Comparison of ENCODE assay signal across 10 cellular contexts in the genomic region with DNA sequence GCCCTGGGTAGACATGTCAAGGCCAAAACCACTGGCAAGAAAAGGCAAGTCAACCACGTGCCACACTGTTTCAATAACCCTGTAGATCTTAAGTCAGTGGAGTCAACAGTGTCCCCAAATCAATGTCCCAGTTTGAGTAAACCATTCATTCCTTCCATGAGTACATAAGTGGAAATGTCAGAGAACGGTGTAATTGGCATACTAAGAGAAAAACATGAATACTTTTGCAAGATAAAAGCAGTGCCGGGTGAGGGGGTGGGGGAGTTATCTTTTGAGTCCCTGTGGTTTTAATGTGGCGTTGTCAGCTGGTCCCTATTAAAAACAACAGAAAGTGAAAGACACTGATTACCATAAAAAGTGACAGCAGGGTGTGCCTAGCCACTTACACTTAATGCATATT. TPM values are rescaled to one million over a fixed set of nuclear protein-coding genes. Genes with fewer than 3 reads are reported as not detected.
DNase-seq lines count a peak whose midpoint lies in the region; ATAC-seq and TF ChIP-seq lines count a peak whose summit lies in the region.
"Had no signal": no experiment of that assay in that cellular context is flagged by ENCODE, and none has a peak within 500 bp of the region (broad histone marks: within the 10 kb centered on the region; RNA-seq: fewer than 3 reads in every experiment).

No MANE protein-coding gene starts in this region.

- H3K4me3 Mint-ChIP-seq in activated T-cell treated with anti-CD3 and anti-CD28 coated beads, Interleukin-2, amount 50 U/mL, for 4 hours: peak overlapping the region; percentile 52

- no peak for TF ChIP-seq POLR2A in tibial nerve (IDR thresholded peaks at IDR 0.05)

- TF ChIP-seq CTCF in tibial nerve (IDR thresholded peaks at IDR 0.05): no peak

- peaks cover 26% of the 10 kb centered on the region for H3K36me3 Mint-ChIP-seq in activated T-cell treated with anti-CD3 and anti-CD28 coated beads, Interleukin-2, amount 50 U/mL, for 4 hours (ENCODE audit: insufficient read depth)

- no peak overlapping the region for H3K4me3 ChIP-seq in tibial nerve

- peaks cover 0 to 20% (median 0%) of the 10 kb centered on the region in 3 donors for H3K36me3 ChIP-seq in tibial nerve

- no peaks in the 10 kb centered on the region for H3K27me3 ChIP-seq in tibial nerve

- H3K9me3 Mint-ChIP-seq in activated T-cell treated with anti-CD3 and anti-CD28 coated beads, Interleukin-2, amount 50 U/mL, for 4 hours: no peaks in the 10 kb centered on the region

- no peaks in the 10 kb centered on the region for H3K9me3 ChIP-seq in tibial nerve

- 36 to 49% methylated on average over 4 of the region's 4 CpGs for WGBS in tibial nerve, 2 donors

- H3K4me1 Mint-ChIP-seq in activated T-cell treated with anti-CD3 and anti-CD28 coated beads, Interleukin-2, amount 50 U/mL, for 4 hours (ENCODE audit: low read depth): peaks cover 30% of the 10 kb centered on the region

- DNase-seq in activated T-cell treated with anti-CD3 and anti-CD28 coated beads, Interleukin-2, amount 50 U/mL, for 4 hours: peak; percentile 47
- DNase-seq in stimulated activated CD4-positive, alpha-beta T cell treated with anti-CD3 and anti-CD28 coated beads, TNF-alpha, amount 100 ng/mL, for 4 hours (ENCODE audit: low read depth in 3 of 3): peak in 2 of 3 experiments; percentile 37 to 45
- DNase-seq in iPS-NIHi11 (ENCODE audit: low spot score): no peak
- no peak for DNase-seq in NCI-H2171 treated with DMSO at 0.1 percent for 48 hours (lab: John Stamatoyannopoulos, UW)
- DNase-seq in NCI-H774 (lab: John Stamatoyannopoulos, UW): no peak
- DNase-seq in tibial nerve (ENCODE audit: low spot score in 2 of 2): no peak
- DNase-seq: caudate nucleus, NCI-H510A had no signal

- H3K4me1 ChIP-seq in tibial nerve: peaks cover 0 to 10% (median 0%) of the 10 kb centered on the region in 4 donors

- ATAC-seq in GM19043 (IDR thresholded peaks at IDR 0.05; ENCODE audit: low read depth, unreplicated experiment): peak; percentile 61
- ATAC-seq in HG03103 (IDR thresholded peaks at IDR 0.05; ENCODE audit: low read depth, unreplicated experiment): peak; percentile 61
- ATAC-seq in activated T-cell treated with anti-CD3 and anti-CD28 coated beads, Interleukin-2, amount 50 U/mL, for 4 hours: peak; percentile 95 to 97

- no peaks in the 10 kb centered on the region for H3K27me3 Mint-ChIP-seq in activated T-cell treated with anti-CD3 and anti-CD28 coated beads, Interleukin-2, amount 50 U/mL, for 4 hours (ENCODE audit: low read depth)

- H3K27ac ChIP-seq in tibial nerve: no peak overlapping the region

- TF ChIP-seq EP300 in tibial nerve (IDR thresholded peaks at IDR 0.05): no peak

RNA-seq across cellular contexts. Expression of a gene that starts 37.8 kb away (rescaled TPM):
- total RNA-seq in activated T-cell treated with anti-CD3 and anti-CD28 coated beads, Interleukin-2, amount 50 U/mL, for 4 hours: 10 to 100 TPM; 34.7 to 45.7 (median 44.7) TPM
- total RNA-seq in tibial nerve: 10 to 100 TPM; 25.1 to 61.6 (median 44.7) TPM

Comparison
In these comparisons a context has a peak if more than half of its experiments do, and no peak if none do; other contexts are left out.
1. DNase-seq: peak in activated T-cell treated with anti-CD3 and anti-CD28 coated beads, Interleukin-2, amount 50 U/mL, for 4 hours (single experiment) and stimulated activated CD4-positive, alpha-beta T cell treated with anti-CD3 and anti-CD28 coated beads, TNF-alpha, amount 100 ng/mL, for 4 hours (2 of 3); none in iPS-NIHi11 (single experiment), NCI-H2171 treated with DMSO at 0.1 percent for 48 hours (single experiment), NCI-H774 (single experiment) and tibial nerve (0 of 2).
2. Peak in every context shown above with its lines, with median percentiles within 50 percentile points of each other: ATAC-seq.